4 cellular contexts compared by ENCODE assay signal in the genomic region with DNA sequence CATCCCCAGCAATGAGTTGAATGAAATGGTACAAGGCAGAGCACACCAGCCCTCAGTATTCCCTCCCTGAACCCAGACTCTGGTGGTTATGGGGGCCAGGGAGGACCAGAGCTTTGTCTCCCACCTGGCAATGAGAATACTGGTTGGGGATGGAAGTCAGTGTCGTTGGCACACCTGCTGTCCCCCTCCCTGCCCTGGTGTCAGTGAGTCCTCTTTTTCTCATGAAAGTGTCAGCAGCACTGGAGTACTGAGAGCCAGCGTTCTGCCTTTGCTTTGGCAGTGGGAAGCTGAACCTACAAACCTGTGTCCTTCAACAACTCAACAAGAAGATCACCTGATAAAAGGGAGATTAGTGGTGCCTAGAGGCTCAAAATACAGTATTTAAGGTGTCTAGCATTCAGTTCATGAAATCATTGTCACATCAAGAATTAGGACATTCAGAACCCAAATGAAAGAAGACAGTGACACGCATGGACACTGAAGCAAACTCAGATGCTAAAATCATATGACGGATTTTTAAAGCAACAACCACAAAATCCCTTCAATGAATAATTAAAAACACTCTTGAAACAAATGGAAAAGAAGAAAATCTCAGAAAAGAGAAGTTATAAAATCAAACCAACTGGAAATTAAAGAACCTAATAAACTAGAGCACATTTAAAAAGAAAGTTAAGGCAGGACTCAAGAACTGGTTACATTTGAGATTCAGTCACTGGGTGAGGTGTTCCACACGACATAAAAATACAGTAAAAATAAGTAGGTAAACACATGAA.
A peak's percentile ranks its signal among the peaks of the same experiment; 100 is the strongest.
TF ChIP-seq lines count a peak whose summit lies in the region.

No MANE protein-coding gene starts in this region.

TF ChIP-seq in SK-N-SH, 30 proteins besides CTCF, POLR2A, EP300 and RAD21:
- no peak for TF ChIP-seq FOXJ3 (CRISPR knock-in tag; IDR thresholded peaks at IDR 0.05)

TF ChIP-seq in SK-N-SH treated with all-trans-retinoic acid at 6 μM for 48 hours, 23 proteins besides CTCF, POLR2A, EP300 and RAD21:
- no peak for TF ChIP-seq TOX (CRISPR knock-in tag; IDR thresholded peaks at IDR 0.05; ENCODE audit: borderline replicate concordance)
- TF ChIP-seq, protein P1, sequence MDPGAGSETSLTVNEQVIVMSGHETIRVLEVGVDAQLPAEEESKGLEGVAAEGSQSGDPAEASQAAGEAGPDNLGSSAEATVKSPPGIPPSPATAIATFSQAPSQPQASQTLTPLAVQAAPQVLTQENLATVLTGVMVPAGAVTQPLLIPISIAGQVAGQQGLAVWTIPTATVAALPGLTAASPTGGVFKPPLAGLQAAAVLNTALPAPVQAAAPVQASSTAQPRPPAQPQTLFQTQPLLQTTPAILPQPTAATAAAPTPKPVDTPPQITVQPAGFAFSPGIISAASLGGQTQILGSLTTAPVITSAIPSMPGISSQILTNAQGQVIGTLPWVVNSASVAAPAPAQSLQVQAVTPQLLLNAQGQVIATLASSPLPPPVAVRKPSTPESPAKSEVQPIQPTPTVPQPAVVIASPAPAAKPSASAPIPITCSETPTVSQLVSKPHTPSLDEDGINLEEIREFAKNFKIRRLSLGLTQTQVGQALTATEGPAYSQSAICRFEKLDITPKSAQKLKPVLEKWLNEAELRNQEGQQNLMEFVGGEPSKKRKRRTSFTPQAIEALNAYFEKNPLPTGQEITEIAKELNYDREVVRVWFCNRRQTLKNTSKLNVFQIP (CRISPR knock-in tag; IDR thresholded peaks at IDR 0.05; ENCODE audit: borderline replicate concordance, low read depth) = no peak
- TF ChIP-seq, protein P2, sequence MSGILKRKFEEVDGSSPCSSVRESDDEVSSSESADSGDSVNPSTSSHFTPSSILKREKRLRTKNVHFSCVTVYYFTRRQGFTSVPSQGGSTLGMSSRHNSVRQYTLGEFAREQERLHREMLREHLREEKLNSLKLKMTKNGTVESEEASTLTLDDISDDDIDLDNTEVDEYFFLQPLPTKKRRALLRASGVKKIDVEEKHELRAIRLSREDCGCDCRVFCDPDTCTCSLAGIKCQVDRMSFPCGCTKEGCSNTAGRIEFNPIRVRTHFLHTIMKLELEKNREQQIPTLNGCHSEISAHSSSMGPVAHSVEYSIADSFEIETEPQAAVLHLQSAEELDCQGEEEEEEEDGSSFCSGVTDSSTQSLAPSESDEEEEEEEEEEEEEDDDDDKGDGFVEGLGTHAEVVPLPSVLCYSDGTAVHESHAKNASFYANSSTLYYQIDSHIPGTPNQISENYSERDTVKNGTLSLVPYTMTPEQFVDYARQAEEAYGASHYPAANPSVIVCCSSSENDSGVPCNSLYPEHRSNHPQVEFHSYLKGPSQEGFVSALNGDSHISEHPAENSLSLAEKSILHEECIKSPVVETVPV (CRISPR knock-in tag; IDR thresholded peaks at IDR 0.05) = no peak

TF ChIP-seq in K562, 482 proteins besides CTCF, POLR2A, EP300 and RAD21 (continued from another document and continues in another):
- no peak for TF ChIP-seq PHTF2 (CRISPR knock-in tag; IDR thresholded peaks at IDR 0.05)
- TF ChIP-seq, protein P3, sequence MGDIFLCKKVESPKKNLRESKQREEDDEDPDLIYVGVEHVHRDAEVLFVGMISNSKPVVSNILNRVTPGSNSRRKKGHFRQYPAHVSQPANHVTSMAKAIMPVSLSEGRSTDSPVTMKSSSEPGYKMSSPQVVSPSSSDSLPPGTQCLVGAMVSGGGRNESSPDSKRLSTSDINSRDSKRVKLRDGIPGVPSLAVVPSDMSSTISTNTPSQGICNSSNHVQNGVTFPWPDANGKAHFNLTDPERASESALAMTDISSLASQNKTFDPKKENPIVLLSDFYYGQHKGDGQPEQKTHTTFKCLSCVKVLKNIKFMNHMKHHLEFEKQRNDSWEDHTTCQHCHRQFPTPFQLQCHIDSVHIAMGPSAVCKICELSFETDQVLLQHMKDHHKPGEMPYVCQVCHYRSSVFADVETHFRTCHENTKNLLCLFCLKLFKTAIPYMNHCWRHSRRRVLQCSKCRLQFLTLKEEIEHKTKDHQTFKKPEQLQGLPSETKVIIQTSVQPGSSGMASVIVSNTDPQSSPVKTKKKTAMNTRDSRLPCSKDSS (IDR thresholded peaks at IDR 0.05; ENCODE audit: low read depth, partially characterized antibody) = no peak
- TF ChIP-seq, protein P4, sequence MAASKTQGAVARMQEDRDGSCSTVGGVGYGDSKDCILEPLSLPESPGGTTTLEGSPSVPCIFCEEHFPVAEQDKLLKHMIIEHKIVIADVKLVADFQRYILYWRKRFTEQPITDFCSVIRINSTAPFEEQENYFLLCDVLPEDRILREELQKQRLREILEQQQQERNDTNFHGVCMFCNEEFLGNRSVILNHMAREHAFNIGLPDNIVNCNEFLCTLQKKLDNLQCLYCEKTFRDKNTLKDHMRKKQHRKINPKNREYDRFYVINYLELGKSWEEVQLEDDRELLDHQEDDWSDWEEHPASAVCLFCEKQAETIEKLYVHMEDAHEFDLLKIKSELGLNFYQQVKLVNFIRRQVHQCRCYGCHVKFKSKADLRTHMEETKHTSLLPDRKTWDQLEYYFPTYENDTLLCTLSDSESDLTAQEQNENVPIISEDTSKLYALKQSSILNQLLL (CRISPR knock-in tag; IDR thresholded peaks at IDR 0.05; ENCODE audit: borderline replicate concordance) = peak; percentile 27; the same call in 1 of the 2 replicates
- no peak for TF ChIP-seq ZNF354B (CRISPR knock-in tag; IDR thresholded peaks at IDR 0.05)
- TF ChIP-seq PCBP1 (IDR thresholded peaks at IDR 0.05; ENCODE audit: low read depth, low read length, poor library complexity, severe bottlenecking) = no peak
- no peak for TF ChIP-seq ZNF24 (IDR thresholded peaks at IDR 0.05)
- no peak for TF ChIP-seq FOSL1 (tag; conservative IDR thresholded peaks at IDR 0.05)
- TF ChIP-seq, protein P5, sequence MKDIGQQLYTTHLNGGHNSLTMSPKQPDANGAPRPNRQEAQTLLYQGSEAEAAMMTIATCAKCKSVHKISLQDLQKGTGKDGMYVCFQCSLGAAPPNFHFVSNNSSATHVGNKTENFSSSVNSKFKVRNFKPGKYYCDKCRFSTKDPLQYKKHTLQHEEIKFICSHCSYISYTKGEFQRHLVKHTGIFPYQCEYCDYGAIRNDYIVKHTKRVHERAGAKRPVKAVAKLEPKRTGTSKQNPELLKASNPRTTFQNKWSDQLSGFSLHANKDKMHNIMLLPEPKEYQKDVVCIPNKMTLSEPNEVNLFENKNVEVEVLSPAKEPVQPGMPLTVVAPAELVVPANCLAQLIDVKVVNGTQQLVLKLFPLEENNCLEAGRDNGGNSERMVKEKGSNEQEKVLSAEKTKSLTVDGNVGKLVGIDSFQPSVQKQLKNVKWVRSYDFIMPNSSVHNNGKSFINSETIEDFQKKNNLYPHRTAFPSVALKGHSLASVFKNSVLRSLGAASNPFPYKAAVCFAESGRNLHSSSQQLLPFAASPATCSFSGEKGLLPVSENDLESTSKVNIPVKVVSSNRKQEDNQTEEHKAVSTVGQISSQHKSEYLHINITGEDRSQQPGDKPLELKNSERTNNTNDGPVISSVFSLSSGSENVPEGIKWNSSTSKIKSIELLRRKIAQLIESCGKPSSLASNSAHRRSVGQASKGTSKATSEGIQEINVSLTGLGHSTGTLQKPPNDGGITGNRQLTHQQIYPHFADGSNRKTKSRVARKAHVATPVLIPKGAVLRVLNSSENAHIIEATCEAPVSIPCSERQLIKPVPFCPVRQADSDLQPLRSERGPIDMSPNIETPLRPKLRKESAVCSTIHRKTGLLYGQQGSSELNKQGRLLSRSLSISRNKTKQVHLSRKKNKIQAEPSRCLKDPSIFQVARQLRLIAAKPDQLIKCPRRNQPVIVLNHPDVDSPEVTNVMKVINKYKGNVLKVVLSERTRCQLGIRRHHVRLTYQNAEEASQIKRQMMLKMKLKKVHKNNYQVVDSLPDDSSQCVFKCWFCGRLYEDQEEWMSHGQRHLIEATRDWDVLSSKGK (CRISPR knock-in tag; IDR thresholded peaks at IDR 0.05) = 0 out of 2 replicates have a peak, but pooled peaks have one; percentile 73
- TF ChIP-seq STAG1 (CRISPR knock-in tag; IDR thresholded peaks at IDR 0.05; ENCODE audit: borderline replicate concordance) = peak; percentile 34; the same call in 1 of the 2 replicates
- no peak for TF ChIP-seq YY1 (IDR thresholded peaks at IDR 0.05; ENCODE audit: borderline replicate concordance in 1 of 3, control insufficient read depth in 1 of 3, extremely low read depth in 1 of 3, insufficient read depth in 3 of 3, insufficient read length in 1 of 3, insufficient replicate concordance in 2 of 3, low read depth in 1 of 3, low read length in 2 of 3)
- TF ChIP-seq TFAM (CRISPR knock-in tag; conservative IDR thresholded peaks at IDR 0.05) = no peak
- no peak for TF ChIP-seq ZFPM2 (CRISPR knock-in tag; IDR thresholded peaks at IDR 0.05)
- TF ChIP-seq RFX5 (IDR thresholded peaks at IDR 0.05; ENCODE audit: low read depth, low read length) = no peak
- TF ChIP-seq MTA3 (IDR thresholded peaks at IDR 0.05; ENCODE audit: borderline replicate concordance) = no peak
- no peak for TF ChIP-seq MYBL2 (IDR thresholded peaks at IDR 0.05; ENCODE audit: low read depth)
- 0 out of 2 replicates have a peak, but pooled peaks have one; percentile 42 for TF ChIP-seq MYBL2 (CRISPR knock-in tag; IDR thresholded peaks at IDR 0.05; ENCODE audit: borderline replicate concordance)
- TF ChIP-seq THRAP3 (IDR thresholded peaks at IDR 0.05; ENCODE audit: borderline replicate concordance) = no peak

TF ChIP-seq in HEK293T, 16 proteins besides CTCF, POLR2A, EP300 and RAD21 (continued from another document):
- TF ChIP-seq SUZ12 (IDR thresholded peaks at IDR 0.05) (no peak), HDGF (IDR thresholded peaks at IDR 0.05; ENCODE audit: borderline replicate concordance) (no peak), ZNF384 (IDR thresholded peaks at IDR 0.05) (no peak), FOXK2 (IDR thresholded peaks at IDR 0.05) (no peak), CTBP1 (IDR thresholded peaks at IDR 0.05; ENCODE audit: borderline replicate concordance) (no peak), ARNT (IDR thresholded peaks at IDR 0.05) (no peak), ELF4 (IDR thresholded peaks at IDR 0.05) (no peak), L3MBTL2 (conservative IDR thresholded peaks at IDR 0.05) (no peak), FOXA1 (IDR thresholded peaks at IDR 0.05) (no peak), FOXM1 (IDR thresholded peaks at IDR 0.05; ENCODE audit: borderline replicate concordance) (no peak), BHLHE40 (IDR thresholded peaks at IDR 0.05; ENCODE audit: borderline replicate concordance) (no peak), LEF1 (IDR thresholded peaks at IDR 0.05; ENCODE audit: borderline replicate concordance) (no peak), NFRKB (IDR thresholded peaks at IDR 0.05) (no peak), SP1 (IDR thresholded peaks at IDR 0.05) (no peak)
- TF ChIP-seq, protein P6, sequence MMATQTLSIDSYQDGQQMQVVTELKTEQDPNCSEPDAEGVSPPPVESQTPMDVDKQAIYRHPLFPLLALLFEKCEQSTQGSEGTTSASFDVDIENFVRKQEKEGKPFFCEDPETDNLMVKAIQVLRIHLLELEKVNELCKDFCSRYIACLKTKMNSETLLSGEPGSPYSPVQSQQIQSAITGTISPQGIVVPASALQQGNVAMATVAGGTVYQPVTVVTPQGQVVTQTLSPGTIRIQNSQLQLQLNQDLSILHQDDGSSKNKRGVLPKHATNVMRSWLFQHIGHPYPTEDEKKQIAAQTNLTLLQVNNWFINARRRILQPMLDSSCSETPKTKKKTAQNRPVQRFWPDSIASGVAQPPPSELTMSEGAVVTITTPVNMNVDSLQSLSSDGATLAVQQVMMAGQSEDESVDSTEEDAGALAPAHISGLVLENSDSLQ (IDR thresholded peaks at IDR 0.05) = no peak
